Comparison of ENCODE assay signal across 1 cellular context in genomic region chr3:42745776-42746454, GRCh38.
TF ChIP-seq lines count a peak whose summit lies in the region.

No MANE protein-coding gene starts in this region.

TF ChIP-seq in WTC11, 78 proteins besides CTCF, POLR2A, EP300 and RAD21 (continued from another document):
- TF ChIP-seq AR (CRISPR knock-in tag; IDR thresholded peaks at IDR 0.05) (no peak), NFATC4 (CRISPR knock-in tag; IDR thresholded peaks at IDR 0.05) (no peak), CREM (CRISPR knock-in tag; IDR thresholded peaks at IDR 0.05) (no peak), ERG (CRISPR knock-in tag; IDR thresholded peaks at IDR 0.05) (no peak), ZNF671 (CRISPR knock-in tag; IDR thresholded peaks at IDR 0.05) (no peak), TP53 (CRISPR knock-in tag; IDR thresholded peaks at IDR 0.05) (no peak), MYBL2 (CRISPR knock-in tag; IDR thresholded peaks at IDR 0.05) (no peak), HMGA2 (CRISPR knock-in tag; IDR thresholded peaks at IDR 0.05) (no peak), SMAD3 (CRISPR knock-in tag; IDR thresholded peaks at IDR 0.05; ENCODE audit: borderline replicate concordance) (no peak), ZNF423 (CRISPR knock-in tag; IDR thresholded peaks at IDR 0.05) (no peak), RORB (CRISPR knock-in tag; IDR thresholded peaks at IDR 0.05) (no peak), TEAD1 (CRISPR knock-in tag; IDR thresholded peaks at IDR 0.05) (no peak), FOXK1 (CRISPR knock-in tag; IDR thresholded peaks at IDR 0.05) (no peak)
TF ChIP-seq in WTC11: peak in this region for 0.
